Comparison of ENCODE assay signal across 8 cellular contexts in the genomic region with DNA sequence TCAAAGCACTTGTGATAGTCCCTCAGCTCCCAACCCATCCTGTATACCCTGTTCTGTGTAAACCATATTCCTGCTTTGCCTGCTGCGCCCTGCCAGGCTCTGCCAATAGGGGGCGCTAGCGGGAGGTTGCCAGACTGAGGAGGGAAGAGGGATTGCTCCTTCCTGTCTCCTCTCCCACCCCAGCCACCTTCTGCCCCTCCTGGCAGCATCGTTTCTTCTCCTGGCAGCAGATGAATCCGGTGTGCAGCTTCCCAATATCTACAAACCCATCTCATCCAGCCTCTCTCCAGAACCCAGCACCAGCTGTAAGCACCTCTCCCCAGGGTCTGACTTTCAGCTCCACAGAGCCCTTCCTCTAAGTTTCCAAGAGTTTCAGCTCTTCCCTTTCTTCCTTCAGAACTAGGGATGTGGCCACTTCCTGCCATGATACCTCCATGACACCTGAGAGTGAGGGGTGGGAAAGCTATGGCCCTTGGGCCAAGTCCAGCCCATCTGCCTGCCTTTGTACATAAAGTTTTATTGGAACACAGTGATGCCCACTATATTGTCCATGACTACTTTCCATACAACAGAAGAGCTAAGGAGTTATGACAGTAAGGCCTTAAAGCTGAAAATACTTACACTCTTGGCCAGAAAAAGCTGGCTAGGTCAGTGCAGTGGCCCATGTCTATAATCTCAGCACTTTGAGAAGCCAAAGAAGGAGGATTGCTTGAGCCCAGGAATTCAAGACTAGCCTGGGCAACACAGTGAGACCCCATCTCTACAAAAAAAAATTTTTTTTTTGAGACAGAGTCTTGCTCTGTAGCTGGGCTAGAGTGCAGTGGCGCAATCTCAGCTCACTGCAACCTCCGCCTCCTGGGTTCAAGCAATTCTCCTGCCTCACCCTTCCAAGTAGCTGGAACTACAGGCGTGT. TPM values are rescaled to one million over a fixed set of nuclear protein-coding genes. Genes with fewer than 3 reads are reported as not detected.
A peak's percentile ranks its signal among the peaks of the same experiment; 100 is the strongest.
DNase-seq lines count a peak whose midpoint lies in the region; ATAC-seq and TF ChIP-seq lines count a peak whose summit lies in the region.

No MANE protein-coding gene starts in this region.

- TF ChIP-seq CTCF in BJ (IDR thresholded peaks at IDR 0.05; ENCODE audit: insufficient read depth, low read depth, low read length) (peak; percentile 49), spleen (IDR thresholded peaks at IDR 0.05 in 8 of 11, conservative IDR thresholded peaks at IDR 0.05 in 3 of 11) (peak in 4 of 11 experiments; percentile 15 to 39 (median 30))

- H3K4me3 ChIP-seq in BJ (ENCODE audit: low read depth, low read length) (no peak overlapping the region), iPS-18a (ENCODE audit: low read length) (peak overlapping the region; percentile 52), spleen (no peak overlapping the region)

- CTCF ChIA-PET in BJ (lab: Yijun Ruan, JAX) = interaction anchor here (0.6 to 2.7 kb wide), 11 partner anchors 10 to 127 kb away, joined by 3 to 21 read pairs (median 3); no protein-coding TSS in a partner anchor

- no peak overlapping the region for H3K9ac ChIP-seq in iPS-18a (ENCODE audit: low read length)

- ATAC-seq in GM18519 (IDR thresholded peaks at IDR 0.05; ENCODE audit: low FRiP score, unreplicated experiment) (no peak), GM19463 (IDR thresholded peaks at IDR 0.05; ENCODE audit: unreplicated experiment) (no peak)

- H3K9me3 ChIP-seq in iPS-18a (ENCODE audit: control insufficient read depth, low read depth, low read length) (no peaks in the 10 kb centered on the region), spleen (no peaks in the 10 kb centered on the region)

- H3K27me3 ChIP-seq in BJ (ENCODE audit: control insufficient read depth, insufficient read depth, low read length) (peaks cover 3% of the 10 kb centered on the region; the same call in 1 of the 2 replicates), iPS-18a (ENCODE audit: control insufficient read depth, insufficient read depth, low read length) (no peaks in the 10 kb centered on the region), spleen (replicated peaks in 1 of 7) (peaks cover 0 to 14% (median 0%) of the 10 kb centered on the region in 7 donors)

- H3K36me3 ChIP-seq in BJ (ENCODE audit: control insufficient read depth, insufficient read depth, low read length) (no peaks in the 10 kb centered on the region), iPS-18a (ENCODE audit: control insufficient read depth, low read depth, low read length) (peaks cover 14% of the 10 kb centered on the region), spleen (no peaks in the 10 kb centered on the region)

- H3K4me1 ChIP-seq in iPS-18a (ENCODE audit: control insufficient read depth, low read depth, low read length) (peaks cover 20% of the 10 kb centered on the region), spleen (peaks cover 0 to 10% (median 0%) of the 10 kb centered on the region in 6 donors)

- intact Hi-C loops in spleen (cut with DNase I; ENCODE audit: low total_unique reads) = no loop called here

- WGBS in spleen, 5 donors = 66 to 77% (median 72%) methylated on average over 7 to 8 of the region's 8 CpGs

- H3K27ac ChIP-seq in iPS-18a (ENCODE audit: low read length) = peak overlapping the region; percentile 13
- no peak overlapping the region for H3K27ac ChIP-seq in spleen

- no peak for DNase-seq in BJ (ENCODE audit: low read depth)
- peak; percentile 39 for DNase-seq in HT-29 (ENCODE audit: low spot score)
- peak; percentile 48 to 57 for DNase-seq in activated CD4-positive, alpha-beta T cell treated with anti-CD3 and anti-CD28 coated beads, Interleukin-2, amount 50 U/mL, for 48 hours
- no peak for DNase-seq in spleen
- DNase-seq in SHP77 treated with DMSO at 0.1 percent for 48 hours (lab: John Stamatoyannopoulos, UW) = no peak

- POLR2A ChIA-PET in BJ (lab: Charles Lee) = interaction anchor here (0.6 kb wide), 1 partner anchor 57 kb away, joined by 3 read pairs; no protein-coding TSS in a partner anchor

- no peak for TF ChIP-seq POLR2A in spleen (IDR thresholded peaks at IDR 0.05)

RNA-seq across cellular contexts. Expression of gene ATP1A3, which starts 34.5 kb away (rescaled TPM):
- polyA plus RNA-seq in BJ (2011; rRNA removed) (0.11 and 0.32 TPM in 2 replicates), spleen (under 1 TPM; 0.39 to 0.83 (median 0.53) TPM)
- 0.38 and 0.62 TPM in 2 replicates for polyA minus RNA-seq in BJ (2011; rRNA and poly(A)+ RNA removed)
- 0.10 and 0.66 TPM in 2 replicates for total RNA-seq in HT-29 (2014; rRNA removed; shearing (Covaris generic))
- total RNA-seq in spleen = 1 to 10 TPM in 5 of 7 donors, under 1 TPM in 2; 0.72 to 2.2 (median 1.9) TPM

RNA-seq across cellular contexts. Expression of gene GRIK5, which starts 41.4 kb away (rescaled TPM):
- polyA plus RNA-seq in BJ (2011; rRNA removed) (0.06 and 0.10 TPM in 2 replicates), spleen (1 to 10 TPM in 2 of 3 donors, under 1 TPM in 1; 0.94 to 1.4 (median 1.4) TPM)
- 0.09 and 0.15 TPM in 2 replicates for polyA minus RNA-seq in BJ (2011; rRNA and poly(A)+ RNA removed)
- 0.21 TPM in 1 of 2 replicates, not detected in the other for total RNA-seq in HT-29 (2014; rRNA removed; shearing (Covaris generic))
- 1 to 10 TPM in 6 of 7 donors, under 1 TPM in 1; 0.98 to 4.7 (median 2.2) TPM for total RNA-seq in spleen

RNA-seq across cellular contexts. Expression of gene ZNF574, which starts 47.4 kb away (rescaled TPM):
- polyA plus RNA-seq in BJ (2011; rRNA removed) = 5.6 and 10.4 TPM in 2 replicates
- 22.8 and 31.8 TPM in 2 replicates for polyA minus RNA-seq in BJ (2011; rRNA and poly(A)+ RNA removed)
- total RNA-seq in HT-29 (2014; rRNA removed; shearing (Covaris generic)) = 44.5 and 48.5 TPM in 2 replicates
- 10 to 100 TPM; 12.0 to 21.0 (median 17.4) TPM for total RNA-seq in spleen
- 10 to 100 TPM in 1 of 3 donors, 1 to 10 TPM in 2; 4.7 to 10.5 (median 4.9) TPM for polyA plus RNA-seq in spleen

Comparison
In these comparisons a context has a peak if more than half of its experiments do, and no peak if none do; other contexts are left out.
1. DNase-seq: peak in HT-29 (single experiment) and activated CD4-positive, alpha-beta T cell treated with anti-CD3 and anti-CD28 coated beads, Interleukin-2, amount 50 U/mL, for 48 hours (2 of 2); none in BJ (single experiment), spleen (single experiment) and SHP77 treated with DMSO at 0.1 percent for 48 hours (single experiment).